In the genomic region with DNA sequence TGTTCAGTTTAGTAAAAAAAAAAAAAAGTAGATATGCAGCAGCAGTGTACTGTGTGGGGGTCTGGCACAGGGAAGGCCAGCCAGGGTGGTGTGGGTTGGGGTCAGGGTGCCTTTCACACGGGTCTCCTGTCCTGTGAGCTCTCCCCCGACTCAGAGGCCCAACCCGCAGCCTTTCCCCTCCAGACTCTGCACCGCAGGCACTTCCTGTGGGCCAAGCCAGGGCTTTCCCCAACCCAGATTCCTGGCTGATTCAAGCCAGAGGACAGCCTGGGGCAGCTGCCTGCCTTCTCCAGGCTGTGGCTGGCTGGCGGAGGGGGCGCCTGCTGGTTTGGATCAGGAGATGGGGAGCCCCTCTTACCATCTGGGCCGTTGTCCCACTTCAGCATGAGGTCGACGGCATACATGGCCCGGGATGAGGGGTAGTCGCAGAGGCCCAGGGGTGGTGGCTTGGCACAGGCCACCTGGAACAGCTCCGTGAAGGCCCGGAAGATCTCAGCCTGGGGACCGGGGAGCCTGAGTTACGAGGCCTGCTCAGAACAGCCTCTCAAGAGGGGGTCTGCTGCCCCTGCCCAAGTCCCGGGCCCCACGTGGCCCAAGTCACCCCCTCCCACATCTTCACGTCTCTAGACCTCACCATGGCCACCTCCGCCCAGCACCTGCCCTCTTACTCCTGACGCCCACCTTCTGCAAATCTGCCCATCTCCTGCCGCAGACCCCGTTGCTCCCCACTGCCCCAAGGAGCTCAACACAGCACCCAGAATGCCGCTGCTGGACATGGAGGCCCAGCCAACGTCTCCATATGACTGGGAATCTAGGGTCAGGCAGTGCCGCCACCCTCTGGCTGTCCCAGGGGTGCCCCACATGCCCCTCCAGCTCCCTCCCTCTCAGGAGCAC, we compare ENCODE assay signal across 14 cellular contexts. TPM values are rescaled to one million over a fixed set of nuclear protein-coding genes. Genes with fewer than 3 reads are reported as not detected.
DNase-seq lines count a peak whose midpoint lies in the region; ATAC-seq and TF ChIP-seq lines count a peak whose summit lies in the region.
"Had no signal": no experiment of that assay in that cellular context is flagged by ENCODE, and none has a peak within 500 bp of the region (broad histone marks: within the 10 kb centered on the region; RNA-seq: fewer than 3 reads in every experiment).

No MANE protein-coding gene starts in this region.

- no peak overlapping the region for H3K4me3 Mint-ChIP-seq in glutamatergic neuron (ENCODE audit: unreplicated experiment)
- H3K4me3 Mint-ChIP-seq: activated CD4-positive, alpha-beta T cell treated with anti-CD3 and anti-CD28 coated beads for 36 hours had no signal

- H2AFZ ChIP-seq in osteoblast (ENCODE audit: low read length), result no peak overlapping the region
- H2AFZ ChIP-seq: PC-9 had no signal

- H3K27me3 Mint-ChIP-seq in glutamatergic neuron (ENCODE audit: unreplicated experiment), result peaks cover 11% of the 10 kb centered on the region
- H3K27me3 Mint-ChIP-seq: activated CD4-positive, alpha-beta T cell treated with anti-CD3 and anti-CD28 coated beads for 36 hours had no signal

- DNase-seq in M059J (ENCODE audit: low read depth), result peak; percentile 22
- peak; percentile 90 for DNase-seq in epidermal melanocyte (ENCODE audit: insufficient read length, low spot score)
- peak; percentile 97 for DNase-seq in osteoblast (ENCODE audit: insufficient read length, low spot score, missing footprints)
- DNase-seq in glutamatergic neuron, result no peak
- no peak for DNase-seq in DMS 273 (lab: John Stamatoyannopoulos, UW; ENCODE audit: unreplicated experiment)
- DNase-seq: activated CD4-positive, alpha-beta T cell treated with anti-CD3 and anti-CD28 coated beads for 36 hours; gastrocnemius medialis; KG1; NCI-H1694; NCI-H526 treated with DMSO at 0.1 percent for 48 hours; stimulated activated CD4-positive, alpha-beta T cell treated with anti-CD3 and anti-CD28 coated beads, Interleukin-4, amount 100 ng/mL, for 1 hour had no signal

- no peak for ATAC-seq in HG02938 (IDR thresholded peaks at IDR 0.05; ENCODE audit: unreplicated experiment)
- ATAC-seq: activated CD4-positive, alpha-beta T cell treated with anti-CD3 and anti-CD28 coated beads for 36 hours; gastrocnemius medialis had no signal

- H3K4me1 Mint-ChIP-seq in glutamatergic neuron (ENCODE audit: low read depth, unreplicated experiment), result peaks cover 4% of the 10 kb centered on the region
- H3K4me1 Mint-ChIP-seq: activated CD4-positive, alpha-beta T cell treated with anti-CD3 and anti-CD28 coated beads for 36 hours had no signal

- H3K27ac Mint-ChIP-seq in glutamatergic neuron (ENCODE audit: unreplicated experiment), result no peak overlapping the region
- H3K27ac Mint-ChIP-seq: activated CD4-positive, alpha-beta T cell treated with anti-CD3 and anti-CD28 coated beads for 36 hours had no signal

- H3K9me3 Mint-ChIP-seq in glutamatergic neuron (ENCODE audit: unreplicated experiment), result no peaks in the 10 kb centered on the region

- peaks cover 5 to 96% (median 47%) of the 10 kb centered on the region in 11 experiments; a peak in 21 of 22 replicates for H4K20me1 ChIP-seq in BLaER1 treated with 17β-estradiol and CSF1 and Interleukin-3, amounts not matched to agents 10 nM and 100 nM
- H4K20me1 ChIP-seq in osteoblast (ENCODE audit: insufficient read depth, low read length), result peaks cover 2% of the 10 kb centered on the region

- no peaks in the 10 kb centered on the region for H3K27me3 ChIP-seq in BLaER1 treated with 17β-estradiol and CSF1 and Interleukin-3, amounts not matched to agents 10 nM and 100 nM
- no peaks in the 10 kb centered on the region for H3K27me3 ChIP-seq in osteoblast (ENCODE audit: insufficient read depth, low read length)
- H3K27me3 ChIP-seq: gastrocnemius medialis had no signal

- peaks cover 47 to 78% (median 75%) of the 10 kb centered on the region in 11 experiments for H3K36me3 ChIP-seq in BLaER1 treated with 17β-estradiol and CSF1 and Interleukin-3, amounts not matched to agents 10 nM and 100 nM
- peaks cover 14% of the 10 kb centered on the region for H3K36me3 ChIP-seq in osteoblast (ENCODE audit: insufficient read depth, low read length)

- peak overlapping the region in 9 of 11 experiments; percentile 8 to 38 (median 26); a peak in 11 of 22 replicates for H3K4me2 ChIP-seq in BLaER1 treated with 17β-estradiol and CSF1 and Interleukin-3, amounts not matched to agents 10 nM and 100 nM
- no peak overlapping the region for H3K4me2 ChIP-seq in osteoblast (ENCODE audit: insufficient read depth, low read length)
- H3K4me2 ChIP-seq: PC-9 had no signal

- no peaks in the 10 kb centered on the region for H3K9me3 ChIP-seq in BLaER1 treated with 17β-estradiol and CSF1 and Interleukin-3, amounts not matched to agents 10 nM and 100 nM (replicated peaks in 1 of 11)
- H3K9me3 ChIP-seq in osteoblast (ENCODE audit: low read depth, low read length), result no peaks in the 10 kb centered on the region
- H3K9me3 ChIP-seq: gastrocnemius medialis had no signal

- peak overlapping the region in 5 of 11 experiments; percentile 30 to 57 (median 36); a peak in 8 of 22 replicates for H3K9ac ChIP-seq in BLaER1 treated with 17β-estradiol and CSF1 and Interleukin-3, amounts not matched to agents 10 nM and 100 nM

- peaks cover 28 to 65% (median 53%) of the 10 kb centered on the region in 10 experiments for H3K4me1 ChIP-seq in BLaER1 treated with 17β-estradiol and CSF1 and Interleukin-3, amounts not matched to agents 10 nM and 100 nM
- peaks cover 3% of the 10 kb centered on the region for H3K4me1 ChIP-seq in osteoblast (ENCODE audit: insufficient read depth, low read length)
- H3K4me1 ChIP-seq: gastrocnemius medialis had no signal

- H3K36me3 Mint-ChIP-seq in glutamatergic neuron (ENCODE audit: unreplicated experiment), result no peaks in the 10 kb centered on the region

- TF ChIP-seq CTCF in osteoblast (IDR thresholded peaks at IDR 0.05; ENCODE audit: extremely low read depth, low read depth, low read length), result no peak
- TF ChIP-seq CTCF in glutamatergic neuron (IDR thresholded peaks at IDR 0.05; ENCODE audit: partially characterized antibody, unreplicated experiment), result no peak

- H3K4me3 ChIP-seq in BLaER1 treated with 17β-estradiol and CSF1 and Interleukin-3, amounts not matched to agents 10 nM and 100 nM, result no peak overlapping the region
- H3K4me3 ChIP-seq in osteoblast (ENCODE audit: insufficient read depth, low read length), result no peak overlapping the region
- H3K4me3 ChIP-seq: gastrocnemius medialis, PC-9 had no signal

- H3K79me2 ChIP-seq in osteoblast (ENCODE audit: insufficient read depth, low read length), result no peaks in the 10 kb centered on the region

- H3K27ac ChIP-seq in BLaER1 treated with 17β-estradiol and CSF1 and Interleukin-3, amounts not matched to agents 10 nM and 100 nM, result peak overlapping the region in 3 of 11 experiments; percentile 4 to 34 (median 15); a peak in 1 of 22 replicates
- H3K27ac ChIP-seq in osteoblast (ENCODE audit: low read depth, low read length), result no peak overlapping the region
- H3K27ac ChIP-seq: gastrocnemius medialis, PC-9 had no signal

RNA-seq across cellular contexts. Expression of gene TSPO, which starts 17.3 kb away (rescaled TPM):
- total RNA-seq in M059J (2014; rRNA removed; shearing (Covaris generic)), result 177 and 194 TPM in 2 replicates
- total RNA-seq in osteoblast (274 and 297 TPM in 2 replicates), glutamatergic neuron (ENCODE audit: unreplicated experiment) (4.0 TPM)

RNA-seq across cellular contexts. Expression of gene TTLL12, which starts 18.3 kb away (rescaled TPM):
- total RNA-seq in M059J (2014; rRNA removed; shearing (Covaris generic)), result 13.6 and 21.6 TPM in 2 replicates
- total RNA-seq in osteoblast, result 29.0 and 29.2 TPM in 2 replicates
- 36.6 TPM for total RNA-seq in glutamatergic neuron (ENCODE audit: unreplicated experiment)

RNA-seq across cellular contexts. Expression of gene MCAT, which starts 25.5 kb away (rescaled TPM):
- 14.7 and 15.3 TPM in 2 replicates for total RNA-seq in M059J (2014; rRNA removed; shearing (Covaris generic))
- 12.7 and 21.4 TPM in 2 replicates for total RNA-seq in osteoblast
- 12.7 TPM for total RNA-seq in glutamatergic neuron (ENCODE audit: unreplicated experiment)

RNA-seq across cellular contexts. Expression of gene BIK, which starts 58.1 kb away (rescaled TPM):
- 0.86 and 1.1 TPM in 2 replicates for total RNA-seq in M059J (2014; rRNA removed; shearing (Covaris generic))
- total RNA-seq in osteoblast, result not detected in 2 replicates
- 17.3 TPM for total RNA-seq in glutamatergic neuron (ENCODE audit: unreplicated experiment)
- total RNA-seq: gastrocnemius medialis had no signal

Comparison
In these comparisons a context has a peak if more than half of its experiments do, and no peak if none do; other contexts are left out.
1. DNase-seq: peak in M059J (single experiment), epidermal melanocyte (single experiment) and osteoblast (single experiment); none in glutamatergic neuron (single experiment) and DMS 273 (single experiment).
2. RNA of gene TSPO, which starts 17.3 kb away (total RNA-seq): 274 to 297 TPM in osteoblast and 177 to 194 TPM in M059J; 4.0 TPM in glutamatergic neuron (single experiment); every median in the first group is over 10 times any median in the second.